In the genomic region with DNA sequence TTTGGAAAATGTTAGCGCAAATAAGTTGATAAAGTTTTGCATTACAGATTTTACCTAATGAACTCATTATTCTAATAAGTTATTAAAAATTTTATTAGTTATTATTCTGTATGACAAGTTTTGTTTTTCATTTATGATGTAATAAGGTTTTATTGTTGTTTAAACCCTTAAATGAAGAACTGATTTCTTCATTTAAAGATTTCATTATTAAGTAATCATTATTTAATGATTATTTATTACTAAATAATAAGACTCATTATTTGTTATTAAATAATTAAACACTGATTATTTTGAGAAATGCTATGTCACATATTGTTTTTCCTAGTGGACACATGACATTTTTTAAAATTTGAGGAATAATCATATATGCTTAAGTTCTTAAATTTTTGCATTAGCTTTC, we compare ENCODE assay signal across 2 cellular contexts.
A peak's percentile ranks its signal among the peaks of the same experiment; 100 is the strongest.
TF ChIP-seq lines count a peak whose summit lies in the region.

No MANE protein-coding gene starts in this region.

TF ChIP-seq in HEK293, 187 proteins besides CTCF, POLR2A, EP300 and RAD21 (continued from another document):
- TF ChIP-seq ATF2 (tag by site-specific recombination; IDR thresholded peaks at IDR 0.05; ENCODE audit: low read depth): peak; percentile 56; the same call in 1 of the 2 replicates

TF ChIP-seq in K562, 482 proteins besides CTCF, POLR2A, EP300 and RAD21 (continued from another document):
- TF ChIP-seq, protein P1, sequence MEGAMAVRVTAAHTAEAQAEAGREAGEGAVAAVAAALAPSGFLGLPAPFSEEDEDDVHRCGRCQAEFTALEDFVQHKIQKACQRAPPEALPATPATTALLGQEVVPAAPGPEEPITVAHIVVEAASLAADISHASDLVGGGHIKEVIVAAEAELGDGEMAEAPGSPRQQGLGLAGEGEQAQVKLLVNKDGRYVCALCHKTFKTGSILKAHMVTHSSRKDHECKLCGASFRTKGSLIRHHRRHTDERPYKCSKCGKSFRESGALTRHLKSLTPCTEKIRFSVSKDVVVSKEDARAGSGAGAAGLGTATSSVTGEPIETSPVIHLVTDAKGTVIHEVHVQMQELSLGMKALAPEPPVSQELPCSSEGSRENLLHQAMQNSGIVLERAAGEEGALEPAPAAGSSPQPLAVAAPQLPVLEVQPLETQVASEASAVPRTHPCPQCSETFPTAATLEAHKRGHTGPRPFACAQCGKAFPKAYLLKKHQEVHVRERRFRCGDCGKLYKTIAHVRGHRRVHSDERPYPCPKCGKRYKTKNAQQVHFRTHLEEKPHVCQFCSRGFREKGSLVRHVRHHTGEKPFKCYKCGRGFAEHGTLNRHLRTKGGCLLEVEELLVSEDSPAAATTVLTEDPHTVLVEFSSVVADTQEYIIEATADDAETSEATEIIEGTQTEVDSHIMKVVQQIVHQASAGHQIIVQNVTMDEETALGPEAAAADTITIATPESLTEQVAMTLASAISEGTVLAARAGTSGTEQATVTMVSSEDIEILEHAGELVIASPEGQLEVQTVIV (CRISPR knock-in tag; IDR thresholded peaks at IDR 0.05; ENCODE audit: borderline replicate concordance): no peak
